In the genomic region with DNA sequence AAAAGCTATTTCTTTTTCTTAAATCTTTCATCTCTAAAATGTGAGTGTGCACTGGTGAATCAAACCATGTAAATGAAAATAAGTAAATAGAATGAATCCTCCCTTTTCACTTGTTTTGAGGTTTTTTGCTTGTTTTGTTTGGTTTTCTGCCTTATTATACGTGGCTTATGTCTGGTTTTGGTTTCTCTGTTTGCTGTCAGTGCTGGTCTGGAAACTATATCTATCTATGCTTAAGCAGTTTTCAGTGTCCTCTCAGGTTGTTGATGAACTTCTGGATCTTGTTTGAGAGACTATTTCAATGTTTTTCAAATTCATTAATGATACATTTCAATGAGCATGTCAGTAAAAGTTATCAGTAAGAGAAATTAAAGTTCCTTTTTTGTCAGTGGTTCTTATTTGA, we compare ENCODE assay signal across 19 cellular contexts. TPM values are rescaled to one million over a fixed set of nuclear protein-coding genes. Genes with fewer than 3 reads are reported as not detected.
DNase-seq lines count a peak whose midpoint lies in the region; ATAC-seq, FAIRE-seq and TF ChIP-seq lines count a peak whose summit lies in the region.
"Had no signal": no experiment of that assay in that cellular context is flagged by ENCODE, and none has a peak within 500 bp of the region (broad histone marks: within the 10 kb centered on the region; RNA-seq: fewer than 3 reads in every experiment).

No MANE protein-coding gene starts in this region.

- H3K4me3 Mint-ChIP-seq in activated CD4-positive, alpha-beta memory T cell treated with anti-CD3 and anti-CD28 coated beads, Interleukin-2, amount 10 ng/mL, durations not matched to agents 7 days and 5 days = no peak overlapping the region
- no peak overlapping the region for H3K4me3 Mint-ChIP-seq in activated CD4-positive, alpha-beta memory T cell treated with anti-CD3 and anti-CD28 coated beads for 36 hours
- H3K4me3 Mint-ChIP-seq in memory B cell (no peak overlapping the region), Caco-2 (ENCODE audit: unreplicated experiment) (no peak overlapping the region)
- H3K4me3 Mint-ChIP-seq: CD4-positive, CD25-positive, alpha-beta regulatory T cell had no signal

- no peak for DNase-seq in activated CD4-positive, alpha-beta memory T cell treated with anti-CD3 and anti-CD28 coated beads, Interleukin-2, amount 10 ng/mL, durations not matched to agents 7 days and 5 days
- no peak for DNase-seq in activated CD4-positive, alpha-beta memory T cell treated with anti-CD3 and anti-CD28 coated beads for 36 hours
- DNase-seq in GM19239 (ENCODE audit: insufficient read length, low spot score) = no peak
- DNase-seq in astrocyte of the hippocampus (ENCODE audit: low read depth, low spot score) = peak; percentile 1
- no peak for DNase-seq in memory B cell (ENCODE audit: low spot score in 2 of 2)
- no peak for DNase-seq in superior temporal gyrus (ENCODE audit: extremely low spot score)
- DNase-seq in Caco-2 = no peak
- no peak for DNase-seq in DMS53 (lab: John Stamatoyannopoulos, UW)
- DNase-seq: 8988T; AML-193; Calu3; CD4-positive, CD25-positive, alpha-beta regulatory T cell; DMS79 treated with DMSO at 0.1 percent for 48 hours; EL; GM23248; IMR-90 had no signal

- POLR2A ChIA-PET in activated CD4-positive, alpha-beta memory T cell treated with anti-CD3 and anti-CD28 coated beads, Interleukin-2, amount 10 ng/mL, durations not matched to agents 7 days and 5 days (lab: Charles Lee) = no interaction called here
- POLR2A ChIA-PET in activated CD4-positive, alpha-beta memory T cell treated with anti-CD3 and anti-CD28 coated beads for 36 hours (lab: Charles Lee) = no interaction called here
- POLR2A ChIA-PET in Caco-2 (lab: Charles Lee) = no interaction called here

- peak; percentile 94 for FAIRE-seq in GM19239 (lab: Jason Lieb, UNC)
- FAIRE-seq: H54 had no signal

- no peak overlapping the region for H3K4me3 ChIP-seq in Caco-2 (ENCODE audit: low read depth, low read length)
- H3K4me3 ChIP-seq: BLaER1 treated with 17β-estradiol and CSF1 and Interleukin-3, amounts not matched to agents 10 nM and 100 nM; GM23248 had no signal

- no peaks in the 10 kb centered on the region for H3K4me1 ChIP-seq in Caco-2

- ATAC-seq in memory B cell (ENCODE audit: low read depth) = no peak
- ATAC-seq: HCT116 had no signal

- no peaks in the 10 kb centered on the region for H3K27me3 Mint-ChIP-seq in activated CD4-positive, alpha-beta memory T cell treated with anti-CD3 and anti-CD28 coated beads, Interleukin-2, amount 10 ng/mL, durations not matched to agents 7 days and 5 days
- H3K27me3 Mint-ChIP-seq in activated CD4-positive, alpha-beta memory T cell treated with anti-CD3 and anti-CD28 coated beads for 36 hours = no peaks in the 10 kb centered on the region
- H3K27me3 Mint-ChIP-seq in memory B cell (no peaks in the 10 kb centered on the region), Caco-2 (ENCODE audit: insufficient read depth, unreplicated experiment) (no peaks in the 10 kb centered on the region)
- H3K27me3 Mint-ChIP-seq: CD4-positive, CD25-positive, alpha-beta regulatory T cell had no signal

- H3K36me3 ChIP-seq in Caco-2 (ENCODE audit: control insufficient read depth, insufficient read depth, low read length) = no peaks in the 10 kb centered on the region

- intact Hi-C loops in activated CD4-positive, alpha-beta memory T cell treated with anti-CD3 and anti-CD28 coated beads for 36 hours (cut with micrococcal nuclease) = no loop called here
- intact Hi-C loops in Caco-2 (cut with micrococcal nuclease; ENCODE audit: unreplicated experiment) = no loop called here

- no peaks in the 10 kb centered on the region for H3K9me3 Mint-ChIP-seq in activated CD4-positive, alpha-beta memory T cell treated with anti-CD3 and anti-CD28 coated beads, Interleukin-2, amount 10 ng/mL, durations not matched to agents 7 days and 5 days
- H3K9me3 Mint-ChIP-seq in activated CD4-positive, alpha-beta memory T cell treated with anti-CD3 and anti-CD28 coated beads for 36 hours = no peaks in the 10 kb centered on the region
- no peaks in the 10 kb centered on the region for H3K9me3 Mint-ChIP-seq in memory B cell
- H3K9me3 Mint-ChIP-seq in Caco-2 (ENCODE audit: unreplicated experiment) = no peaks in the 10 kb centered on the region
- H3K9me3 Mint-ChIP-seq: CD4-positive, CD25-positive, alpha-beta regulatory T cell had no signal

- peak overlapping the region; percentile 9 for H3K27ac Mint-ChIP-seq in activated CD4-positive, alpha-beta memory T cell treated with anti-CD3 and anti-CD28 coated beads, Interleukin-2, amount 10 ng/mL, durations not matched to agents 7 days and 5 days
- H3K27ac Mint-ChIP-seq in activated CD4-positive, alpha-beta memory T cell treated with anti-CD3 and anti-CD28 coated beads for 36 hours = no peak overlapping the region
- H3K27ac Mint-ChIP-seq in memory B cell = peak overlapping the region; percentile 36
- H3K27ac Mint-ChIP-seq in Caco-2 (ENCODE audit: unreplicated experiment) = no peak overlapping the region

- no peaks in the 10 kb centered on the region for H3K9me3 ChIP-seq in Caco-2
- H3K9me3 ChIP-seq: BLaER1 treated with 17β-estradiol and CSF1 and Interleukin-3, amounts not matched to agents 10 nM and 100 nM had no signal

- no TSS peak for BruUV-seq in Caco-2 (replicated peaks; lab: Mats Ljungman, UMichigan)

- no peak for TF ChIP-seq CTCF in Caco-2 (IDR thresholded peaks at IDR 0.05; ENCODE audit: insufficient read depth in 1 of 2, low read depth in 1 of 2, low read length in 1 of 2, severe bottlenecking in 1 of 2, unreplicated experiment in 1 of 2)

- CTCF ChIA-PET in activated CD4-positive, alpha-beta memory T cell treated with anti-CD3 and anti-CD28 coated beads, Interleukin-2, amount 10 ng/mL, durations not matched to agents 7 days and 5 days (lab: Charles Lee) = interaction anchor here (1.0 kb wide), 1 partner anchor 82 kb away, joined by 3 read pairs; no protein-coding TSS in a partner anchor
- CTCF ChIA-PET in activated CD4-positive, alpha-beta memory T cell treated with anti-CD3 and anti-CD28 coated beads for 36 hours (lab: Charles Lee) = interaction anchor here (1.0 kb wide), 1 partner anchor 28 kb away, joined by 3 read pairs; no protein-coding TSS in a partner anchor
- CTCF ChIA-PET in Caco-2 (lab: Charles Lee) = interaction anchor here (0.6 kb wide), 1 partner anchor 309 kb away, joined by 3 read pairs; no protein-coding TSS in a partner anchor

- no peaks in the 10 kb centered on the region for H3K27me3 ChIP-seq in Caco-2 (replicated peaks; ENCODE audit: control insufficient read depth, insufficient read depth, low read length)
- H3K27me3 ChIP-seq: BLaER1 treated with 17β-estradiol and CSF1 and Interleukin-3, amounts not matched to agents 10 nM and 100 nM had no signal

- peaks cover 33% of the 10 kb centered on the region for H3K36me3 Mint-ChIP-seq in activated CD4-positive, alpha-beta memory T cell treated with anti-CD3 and anti-CD28 coated beads, Interleukin-2, amount 10 ng/mL, durations not matched to agents 7 days and 5 days (ENCODE audit: low read depth)
- H3K36me3 Mint-ChIP-seq in activated CD4-positive, alpha-beta memory T cell treated with anti-CD3 and anti-CD28 coated beads for 36 hours = peaks cover 15% of the 10 kb centered on the region
- peaks cover 19% of the 10 kb centered on the region for H3K36me3 Mint-ChIP-seq in memory B cell
- H3K36me3 Mint-ChIP-seq in Caco-2 (ENCODE audit: insufficient read depth, unreplicated experiment) = peaks cover 6% of the 10 kb centered on the region

- peaks cover 20% of the 10 kb centered on the region for H3K4me1 Mint-ChIP-seq in activated CD4-positive, alpha-beta memory T cell treated with anti-CD3 and anti-CD28 coated beads, Interleukin-2, amount 10 ng/mL, durations not matched to agents 7 days and 5 days
- peaks cover 16% of the 10 kb centered on the region for H3K4me1 Mint-ChIP-seq in activated CD4-positive, alpha-beta memory T cell treated with anti-CD3 and anti-CD28 coated beads for 36 hours (ENCODE audit: low read depth)
- H3K4me1 Mint-ChIP-seq in memory B cell (no peaks in the 10 kb centered on the region), Caco-2 (ENCODE audit: low read depth, unreplicated experiment) (no peaks in the 10 kb centered on the region)

RNA-seq across cellular contexts. Expression of gene TNFRSF11A, which starts 48.1 kb away (rescaled TPM):
- total RNA-seq in activated CD4-positive, alpha-beta memory T cell treated with anti-CD3 and anti-CD28 coated beads, Interleukin-2, amount 10 ng/mL, durations not matched to agents 7 days and 5 days = 10 to 100 TPM; 26.0 to 30.0 TPM
- 1 to 10 TPM; 5.7 to 6.1 TPM for total RNA-seq in activated CD4-positive, alpha-beta memory T cell treated with anti-CD3 and anti-CD28 coated beads for 36 hours
- total RNA-seq in Caco-2 (2022) = 0.16 TPM in 2 replicates

Comparison
In these comparisons a context has a peak if more than half of its experiments do, and no peak if none do; other contexts are left out.
1. H3K27ac Mint-ChIP-seq: peak in activated CD4-positive, alpha-beta memory T cell treated with anti-CD3 and anti-CD28 coated beads, Interleukin-2, amount 10 ng/mL, durations not matched to agents 7 days and 5 days (single experiment) and memory B cell (single experiment); none in activated CD4-positive, alpha-beta memory T cell treated with anti-CD3 and anti-CD28 coated beads for 36 hours (single experiment) and Caco-2 (single experiment).